Comparison of ENCODE assay signal across 8 cellular contexts in genomic region chr1:167742395-167743057, GRCh38. TPM values are rescaled to one million over a fixed set of nuclear protein-coding genes. Genes with fewer than 3 reads are reported as not detected.
DNase-seq lines count a peak whose midpoint lies in the region; ATAC-seq and TF ChIP-seq lines count a peak whose summit lies in the region.
"Not testable (repeated sequence)": the region's sequence is repeated elsewhere in the genome, so short reads cannot be mapped to it uniquely, and the experiment has no call there.

No MANE protein-coding gene starts in this region.

- H2BK12ac ChIP-seq in mesenchymal stem cell (ENCODE audit: low read length in 2 of 2), result not testable (repeated sequence)

- peaks cover 52% of the 10 kb centered on the region for H3K4me1 ChIP-seq in GM23338 (ENCODE audit: insufficient read depth)
- not testable (repeated sequence) for H3K4me1 ChIP-seq in endodermal cell (ENCODE audit: control insufficient read depth, insufficient read depth, low read length); mesenchymal stem cell (ENCODE audit: control insufficient read depth, insufficient read depth, low read depth, low read length)

- not testable (repeated sequence) for DNase-seq in GM23338 (ENCODE audit: low spot score); activated CD4-positive, alpha-beta T cell treated with anti-CD3 and anti-CD28 coated beads, Interleukin-2, amount 10 ng/mL, durations not matched to agents 24 days and 14 days; endodermal cell
- DNase-seq in NCI-H2107 treated with DMSO at 0.1 percent for 48 hours (lab: John Stamatoyannopoulos, UW; ENCODE audit: unreplicated experiment) (peak; percentile 31), NCI-H69 (lab: John Stamatoyannopoulos, UW) (peak; percentile 56), mesenchymal stem cell (peak; percentile 43), smooth muscle cell of the brain vasculature (ENCODE audit: low read depth, low spot score) (peak; percentile 43)

- H3F3A ChIP-seq in GM23338 (replicated peaks; ENCODE audit: low read depth), result not testable (repeated sequence)

- H4K91ac ChIP-seq in mesenchymal stem cell (ENCODE audit: low read length), result not testable (repeated sequence)

- H3K9me3 Mint-ChIP-seq in GM23338; activated CD4-positive, alpha-beta T cell treated with anti-CD3 and anti-CD28 coated beads, Interleukin-2, amount 10 ng/mL, durations not matched to agents 24 days and 14 days; endodermal cell: not testable (repeated sequence)

- not testable (repeated sequence) for H3K23ac ChIP-seq in mesenchymal stem cell (ENCODE audit: low read length in 2 of 2)

- not testable (repeated sequence) for H3K9ac ChIP-seq in endodermal cell (ENCODE audit: extremely low read depth, low read length, poor library complexity, severe bottlenecking); mesenchymal stem cell (ENCODE audit: low read length)

- H3K27ac Mint-ChIP-seq in GM23338 (peak overlapping the region; percentile 26; the same call in 1 of the 2 replicates), endodermal cell (peak overlapping the region; percentile 66)
- peak overlapping the region; percentile 46 for H3K27ac Mint-ChIP-seq in activated CD4-positive, alpha-beta T cell treated with anti-CD3 and anti-CD28 coated beads, Interleukin-2, amount 10 ng/mL, durations not matched to agents 24 days and 14 days

- H3K4me1 Mint-ChIP-seq in GM23338, result peaks cover 32% of the 10 kb centered on the region
- H3K4me1 Mint-ChIP-seq in activated CD4-positive, alpha-beta T cell treated with anti-CD3 and anti-CD28 coated beads, Interleukin-2, amount 10 ng/mL, durations not matched to agents 24 days and 14 days, result peaks cover 28% of the 10 kb centered on the region
- H3K4me1 Mint-ChIP-seq in endodermal cell, result peaks cover 44% of the 10 kb centered on the region

- not testable (repeated sequence) for H4K8ac ChIP-seq in mesenchymal stem cell (ENCODE audit: low read length)

- H2BK120ac ChIP-seq in mesenchymal stem cell (ENCODE audit: low read depth, low read length), result not testable (repeated sequence)

- intact Hi-C loops in activated CD4-positive, alpha-beta T cell treated with anti-CD3 and anti-CD28 coated beads, Interleukin-2, amount 10 ng/mL, durations not matched to agents 24 days and 14 days (cut with micrococcal nuclease), result not testable (repeated sequence)

- H3K4me2 ChIP-seq in GM23338, result 0 out of 2 replicates have a peak overlapping the region, but pooled peaks have one; percentile 8
- not testable (repeated sequence) for H3K4me2 ChIP-seq in mesenchymal stem cell (ENCODE audit: low read length, poor library complexity, severe bottlenecking)

- H3K14ac ChIP-seq in mesenchymal stem cell (ENCODE audit: low read length in 2 of 2), result not testable (repeated sequence)

- H3K36me3 Mint-ChIP-seq in GM23338 (ENCODE audit: low read depth), result not testable (repeated sequence)
- H3K36me3 Mint-ChIP-seq in activated CD4-positive, alpha-beta T cell treated with anti-CD3 and anti-CD28 coated beads, Interleukin-2, amount 10 ng/mL, durations not matched to agents 24 days and 14 days (ENCODE audit: low read depth), result peaks cover 19% of the 10 kb centered on the region
- H3K36me3 Mint-ChIP-seq in endodermal cell (ENCODE audit: low read depth), result peaks cover 10% of the 10 kb centered on the region

- H3K4me3 Mint-ChIP-seq in GM23338; activated CD4-positive, alpha-beta T cell treated with anti-CD3 and anti-CD28 coated beads, Interleukin-2, amount 10 ng/mL, durations not matched to agents 24 days and 14 days; endodermal cell: not testable (repeated sequence)

- H3K9me2 ChIP-seq in GM23338 (ENCODE audit: insufficient read depth), result not testable (repeated sequence)

- H3K9me3 ChIP-seq in endodermal cell (ENCODE audit: control insufficient read depth, low read length), result peaks cover 12% of the 10 kb centered on the region
- not testable (repeated sequence) for H3K9me3 ChIP-seq in mesenchymal stem cell (ENCODE audit: control insufficient read depth, low read length)

- H2AK5ac ChIP-seq in mesenchymal stem cell (ENCODE audit: low read length, severe bottlenecking), result not testable (repeated sequence)

- not testable (repeated sequence) for ATAC-seq in GM23338

- H3K79me1 ChIP-seq in mesenchymal stem cell (replicated peaks; ENCODE audit: low read length, poor library complexity, severe bottlenecking), result not testable (repeated sequence)

- H2BK15ac ChIP-seq in mesenchymal stem cell (ENCODE audit: low read depth, poor library complexity, severe bottlenecking), result not testable (repeated sequence)

- not testable (repeated sequence) for TF ChIP-seq CTCF in 22Rv1 (IDR thresholded peaks at IDR 0.05); GM23338 (conservative IDR thresholded peaks at IDR 0.05; ENCODE audit: low read depth in 2 of 2); endodermal cell (conservative IDR thresholded peaks at IDR 0.05)

- H3K36me3 ChIP-seq in GM23338 (ENCODE audit: insufficient read depth); endodermal cell (ENCODE audit: control insufficient read depth, insufficient read depth, low read length); mesenchymal stem cell (ENCODE audit: control insufficient read depth in 1 of 2, insufficient read depth in 2 of 2, low read depth in 1 of 2, low read length in 2 of 2): not testable (repeated sequence)

- not testable (repeated sequence) for H3K4ac ChIP-seq in mesenchymal stem cell (ENCODE audit: low read depth in 1 of 2, low read length in 2 of 2)

- peak overlapping the region; percentile 73 for H3K27ac ChIP-seq in 22Rv1
- not testable (repeated sequence) for H3K27ac ChIP-seq in GM23338 (ENCODE audit: low read depth); endodermal cell (ENCODE audit: low read depth, low read length); mesenchymal stem cell (ENCODE audit: low read length, poor library complexity, severe bottlenecking)

- H2BK5ac ChIP-seq in mesenchymal stem cell (ENCODE audit: low read depth, low read length, poor library complexity, severe bottlenecking), result not testable (repeated sequence)

- peaks cover 52% of the 10 kb centered on the region for H4K20me1 ChIP-seq in GM23338 (replicated peaks; ENCODE audit: insufficient read depth)

- H2AFZ ChIP-seq in GM23338; mesenchymal stem cell (ENCODE audit: low read depth, low read length): not testable (repeated sequence)

- H3K4me3 ChIP-seq in GM23338; endodermal cell (ENCODE audit: low read length); mesenchymal stem cell (ENCODE audit: insufficient read depth in 1 of 2, low read depth in 1 of 2, low read length in 2 of 2): not testable (repeated sequence)

- not testable (repeated sequence) for H3K27me3 Mint-ChIP-seq in GM23338 (ENCODE audit: insufficient read depth, low read depth, poor library complexity); activated CD4-positive, alpha-beta T cell treated with anti-CD3 and anti-CD28 coated beads, Interleukin-2, amount 10 ng/mL, durations not matched to agents 24 days and 14 days
- peaks cover 10% of the 10 kb centered on the region for H3K27me3 Mint-ChIP-seq in endodermal cell (ENCODE audit: insufficient read depth)

- not testable (repeated sequence) for H3K27me3 ChIP-seq in GM23338 (ENCODE audit: insufficient read depth); mesenchymal stem cell (ENCODE audit: control insufficient read depth in 1 of 2, insufficient read depth in 1 of 2, low read length in 2 of 2)
- peaks cover 20% of the 10 kb centered on the region for H3K27me3 ChIP-seq in endodermal cell (ENCODE audit: control insufficient read depth, insufficient read depth, low read length, poor library complexity, severe bottlenecking)

- H3K18ac ChIP-seq in mesenchymal stem cell (ENCODE audit: low read depth in 1 of 2, low read length in 2 of 2), result not testable (repeated sequence)

- H3K79me2 ChIP-seq in GM23338 (replicated peaks; ENCODE audit: insufficient read depth), result peaks cover 97% of the 10 kb centered on the region

- WGBS in endodermal cell (ENCODE audit: insufficient coverage in 1 of 2, insufficient read length in 1 of 2), 2 experiments, result 92 to 100% methylated on average over 1 of the region's 1 CpG
- WGBS in mesenchymal stem cell, result 88% methylated on average over 1 of the region's 1 CpG

RNA-seq across cellular contexts. Expression of gene MPZL1, which starts 20.7 kb away (rescaled TPM):
- total RNA-seq in GM23338 (2014; rRNA removed; shearing (Covaris generic)), result 85.1 and 86.5 TPM in 2 replicates
- 26.6 and 35.1 TPM in 2 replicates for polyA plus RNA-seq in GM23338 (2016; fragmentation: Nextera tagmentation; extraction: Ambion mirVana)
- total RNA-seq in activated CD4-positive, alpha-beta T cell treated with anti-CD3 and anti-CD28 coated beads, Interleukin-2, amount 10 ng/mL, durations not matched to agents 24 days and 14 days, result 39.3 and 41.8 TPM in 2 replicates
- total RNA-seq in endodermal cell, result 100 to 1,000 TPM; 111 to 114 TPM
- 72.9 TPM for polyA plus RNA-seq in endodermal cell (2013, experiment 1 of 2)
- 82.6 TPM for polyA plus RNA-seq in endodermal cell (2013, experiment 2 of 2)
- 124 TPM for polyA plus RNA-seq in mesenchymal stem cell (2013, experiment 1 of 2)
- polyA plus RNA-seq in mesenchymal stem cell (2013, experiment 2 of 2), result 126 TPM
